ENCODE assay signal across 8 cellular contexts in genomic region chr9:470041-470781, GRCh38. TPM values are rescaled to one million over a fixed set of nuclear protein-coding genes. Genes with fewer than 3 reads are reported as not detected.
A peak's percentile ranks its signal among the peaks of the same experiment; 100 is the strongest.
DNase-seq lines count a peak whose midpoint lies in the region; ATAC-seq and TF ChIP-seq lines count a peak whose summit lies in the region.

No MANE protein-coding gene starts in this region.

- POLR2A ChIA-PET in naive thymus-derived CD8-positive, alpha-beta T cell (lab: Charles Lee) = interaction anchor here (0.9 to 2.2 kb wide), 6 partner anchors 9 to 280 kb away, joined by 3 to 7 read pairs (median 4); no protein-coding TSS in a partner anchor

- peak; percentile 35 for DNase-seq in DMS53 treated with DMSO at 0.1 percent for 48 hours (lab: John Stamatoyannopoulos, UW; ENCODE audit: unreplicated experiment)
- peak; percentile 85 for DNase-seq in KG1 (lab: John Stamatoyannopoulos, UW)
- peak; percentile 88 for DNase-seq in activated T-helper 1 cell treated with anti-CD3 and anti-CD28 coated beads, Interleukin-12 subunit alpha, Interleukin-12 subunit beta, Interleukin-2, Interleukin-4 antibody, amounts not matched to agents 30 ng/mL and 10 ng/mL and 1 ng/mL, durations not matched to agents 14 hours and 24 hours and 36 hours (ENCODE audit: low spot score)
- DNase-seq in fibroblast of mammary gland (ENCODE audit: low read depth) = peak; percentile 71
- DNase-seq in naive thymus-derived CD8-positive, alpha-beta T cell = peak; percentile 76 to 96 (median 86)
- DNase-seq in stimulated activated naive B cell treated with anti-CD40 and anti-IgM and Interleukin-4, amounts not matched to agents 10 μg/mL and 1 μg/mL and 100 μg/mL, for 72 hours = peak; percentile 77

- peaks cover 13% of the 10 kb centered on the region for H3K36me3 Mint-ChIP-seq in activated T-helper 1 cell treated with anti-CD3 and anti-CD28 coated beads, Interleukin-12 subunit alpha, Interleukin-12 subunit beta, Interleukin-2, Interleukin-4 antibody, amounts not matched to agents 30 ng/mL and 10 ng/mL and 1 ng/mL, durations not matched to agents 14 hours and 24 hours and 36 hours (ENCODE audit: low read depth)
- peaks cover 7 to 14% (median 8%) of the 10 kb centered on the region in 3 donors for H3K36me3 Mint-ChIP-seq in naive thymus-derived CD8-positive, alpha-beta T cell
- peaks cover 3 to 13% of the 10 kb centered on the region in 2 donors for H3K36me3 Mint-ChIP-seq in stimulated activated naive B cell treated with anti-CD40 and anti-IgM and Interleukin-4, amounts not matched to agents 10 μg/mL and 1 μg/mL and 100 μg/mL, for 72 hours

- H3K27me3 Mint-ChIP-seq in activated T-helper 1 cell treated with anti-CD3 and anti-CD28 coated beads, Interleukin-12 subunit alpha, Interleukin-12 subunit beta, Interleukin-2, Interleukin-4 antibody, amounts not matched to agents 30 ng/mL and 10 ng/mL and 1 ng/mL, durations not matched to agents 14 hours and 24 hours and 36 hours (ENCODE audit: insufficient read depth) = peaks cover 1% of the 10 kb centered on the region
- no peaks in the 10 kb centered on the region for H3K27me3 Mint-ChIP-seq in naive thymus-derived CD8-positive, alpha-beta T cell
- H3K27me3 Mint-ChIP-seq in stimulated activated naive B cell treated with anti-CD40 and anti-IgM and Interleukin-4, amounts not matched to agents 10 μg/mL and 1 μg/mL and 100 μg/mL, for 72 hours = no peaks in the 10 kb centered on the region

- TF ChIP-seq CTCF in fibroblast of mammary gland (conservative IDR thresholded peaks at IDR 0.05; ENCODE audit: control insufficient read depth, insufficient read depth, low read depth, low read length) = no peak

- H3K9me3 Mint-ChIP-seq in activated T-helper 1 cell treated with anti-CD3 and anti-CD28 coated beads, Interleukin-12 subunit alpha, Interleukin-12 subunit beta, Interleukin-2, Interleukin-4 antibody, amounts not matched to agents 30 ng/mL and 10 ng/mL and 1 ng/mL, durations not matched to agents 14 hours and 24 hours and 36 hours = no peaks in the 10 kb centered on the region
- H3K9me3 Mint-ChIP-seq in naive thymus-derived CD8-positive, alpha-beta T cell = no peaks in the 10 kb centered on the region
- H3K9me3 Mint-ChIP-seq in stimulated activated naive B cell treated with anti-CD40 and anti-IgM and Interleukin-4, amounts not matched to agents 10 μg/mL and 1 μg/mL and 100 μg/mL, for 72 hours = no peaks in the 10 kb centered on the region

- H3K4me3 Mint-ChIP-seq in activated T-helper 1 cell treated with anti-CD3 and anti-CD28 coated beads, Interleukin-12 subunit alpha, Interleukin-12 subunit beta, Interleukin-2, Interleukin-4 antibody, amounts not matched to agents 30 ng/mL and 10 ng/mL and 1 ng/mL, durations not matched to agents 14 hours and 24 hours and 36 hours = peak overlapping the region; percentile 97
- H3K4me3 Mint-ChIP-seq in naive thymus-derived CD8-positive, alpha-beta T cell = peak overlapping the region; percentile 89 to 98 (median 96)
- peak overlapping the region; percentile 95 to 97 for H3K4me3 Mint-ChIP-seq in stimulated activated naive B cell treated with anti-CD40 and anti-IgM and Interleukin-4, amounts not matched to agents 10 μg/mL and 1 μg/mL and 100 μg/mL, for 72 hours

- H3K4me3 ChIP-seq in fibroblast of mammary gland (ENCODE audit: control insufficient read depth, low read depth, low read length) = peak overlapping the region; percentile 66

- intact Hi-C loops in activated T-helper 1 cell treated with anti-CD3 and anti-CD28 coated beads, Interleukin-12 subunit alpha, Interleukin-12 subunit beta, Interleukin-2, Interleukin-4 antibody, amounts not matched to agents 30 ng/mL and 10 ng/mL and 1 ng/mL, durations not matched to agents 14 hours and 24 hours and 36 hours (cut with micrococcal nuclease) = loop anchor here (1.0 kb wide), 2 partner anchors 34 to 197 kb away; partner anchors contain the start of gene KANK1

- ATAC-seq in GM21723 (IDR thresholded peaks at IDR 0.05; ENCODE audit: unreplicated experiment) = peak; percentile 87
- ATAC-seq in naive thymus-derived CD8-positive, alpha-beta T cell = peak; percentile 89 to 90
- ATAC-seq in stimulated activated naive B cell treated with anti-CD40 and anti-IgM and Interleukin-4, amounts not matched to agents 10 μg/mL and 1 μg/mL and 100 μg/mL, for 72 hours (replicated peaks) = peak; percentile 93 to 95

- peaks cover 36% of the 10 kb centered on the region for H3K4me1 Mint-ChIP-seq in activated T-helper 1 cell treated with anti-CD3 and anti-CD28 coated beads, Interleukin-12 subunit alpha, Interleukin-12 subunit beta, Interleukin-2, Interleukin-4 antibody, amounts not matched to agents 30 ng/mL and 10 ng/mL and 1 ng/mL, durations not matched to agents 14 hours and 24 hours and 36 hours (ENCODE audit: low read depth)
- peaks cover 18 to 32% (median 28%) of the 10 kb centered on the region in 4 donors for H3K4me1 Mint-ChIP-seq in naive thymus-derived CD8-positive, alpha-beta T cell
- peaks cover 16 to 32% of the 10 kb centered on the region in 2 donors for H3K4me1 Mint-ChIP-seq in stimulated activated naive B cell treated with anti-CD40 and anti-IgM and Interleukin-4, amounts not matched to agents 10 μg/mL and 1 μg/mL and 100 μg/mL, for 72 hours

- H3K27ac Mint-ChIP-seq in activated T-helper 1 cell treated with anti-CD3 and anti-CD28 coated beads, Interleukin-12 subunit alpha, Interleukin-12 subunit beta, Interleukin-2, Interleukin-4 antibody, amounts not matched to agents 30 ng/mL and 10 ng/mL and 1 ng/mL, durations not matched to agents 14 hours and 24 hours and 36 hours = peak overlapping the region; percentile 98
- peak overlapping the region; percentile 89 to 97 (median 96) for H3K27ac Mint-ChIP-seq in naive thymus-derived CD8-positive, alpha-beta T cell
- peak overlapping the region; percentile 95 for H3K27ac Mint-ChIP-seq in stimulated activated naive B cell treated with anti-CD40 and anti-IgM and Interleukin-4, amounts not matched to agents 10 μg/mL and 1 μg/mL and 100 μg/mL, for 72 hours

TF ChIP-seq in PFSK-1, 5 proteins besides CTCF, POLR2A, EP300 and RAD21:
- TF ChIP-seq POLR2AphosphoS5 (IDR thresholded peaks at IDR 0.05; ENCODE audit: low read depth, low read length) (peak; percentile 41; the same call in 1 of the 2 replicates), SIN3A (IDR thresholded peaks at IDR 0.05; ENCODE audit: borderline replicate concordance, insufficient read depth, low read length) (no peak)

RNA-seq across cellular contexts. Expression of gene KANK1, which starts 34.3 kb away (rescaled TPM):
- 13.9 TPM for polyA plus RNA-seq in PFSK-1 (2012; ENCODE audit: insufficient read length, low read depth)
- total RNA-seq in activated T-helper 1 cell treated with anti-CD3 and anti-CD28 coated beads, Interleukin-12 subunit alpha, Interleukin-12 subunit beta, Interleukin-2, Interleukin-4 antibody, amounts not matched to agents 30 ng/mL and 10 ng/mL and 1 ng/mL, durations not matched to agents 14 hours and 24 hours and 36 hours = 2.0 and 3.1 TPM in 2 replicates
- 10 to 100 TPM; 10.1 to 13.0 TPM for total RNA-seq in naive thymus-derived CD8-positive, alpha-beta T cell
- polyA plus RNA-seq in naive thymus-derived CD8-positive, alpha-beta T cell = 10 to 100 TPM in 1 of 3 donors, 1 to 10 TPM in 2; 1.0 to 12.9 (median 5.4) TPM

Comparison
In these comparisons a context has a peak if more than half of its experiments do, and no peak if none do; other contexts are left out.
1. Peak in every context shown above with its lines: DNase-seq, ATAC-seq and H3K4me3 ChIP-seq.
2. DNase-seq: peak in every context shown above with its lines; median percentile 88 in activated T-helper 1 cell treated with anti-CD3 and anti-CD28 coated beads, Interleukin-12 subunit alpha, Interleukin-12 subunit beta, Interleukin-2, Interleukin-4 antibody, amounts not matched to agents 30 ng/mL and 10 ng/mL and 1 ng/mL, durations not matched to agents 14 hours and 24 hours and 36 hours; 86 in naive thymus-derived CD8-positive, alpha-beta T cell; 85 in KG1; 77 in stimulated activated naive B cell treated with anti-CD40 and anti-IgM and Interleukin-4, amounts not matched to agents 10 μg/mL and 1 μg/mL and 100 μg/mL, for 72 hours; 71 in fibroblast of mammary gland; 35 in DMS53 treated with DMSO at 0.1 percent for 48 hours.